30 cellular contexts compared by ENCODE assay signal in the genomic region with DNA sequence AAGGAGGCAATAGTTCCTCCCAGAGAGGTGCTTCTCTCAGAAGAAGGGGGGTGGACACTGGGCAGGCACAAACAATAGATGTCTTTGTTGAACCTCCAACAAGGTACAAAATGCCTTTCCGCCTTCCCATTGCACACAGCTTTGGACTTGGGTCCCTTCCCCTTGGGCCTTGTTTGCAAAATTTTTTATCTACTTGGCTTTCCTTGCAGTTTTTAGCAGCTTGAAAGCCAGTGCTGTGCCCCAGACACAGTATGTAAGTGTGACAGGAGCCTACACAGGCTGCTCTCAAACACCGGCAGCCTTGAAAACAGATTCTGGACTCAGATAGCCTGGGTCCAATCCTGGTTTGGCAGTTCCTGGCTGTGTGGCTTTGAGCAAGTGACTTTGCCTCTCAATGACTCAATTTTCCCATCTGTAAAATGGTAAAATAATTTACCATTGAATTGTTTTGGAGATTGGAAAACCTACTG. TPM values are rescaled to one million over a fixed set of nuclear protein-coding genes. Genes with fewer than 3 reads are reported as not detected.
A peak's percentile ranks its signal among the peaks of the same experiment; 100 is the strongest.
DNase-seq lines count a peak whose midpoint lies in the region; ATAC-seq, FAIRE-seq and TF ChIP-seq lines count a peak whose summit lies in the region.
"Had no signal": no experiment of that assay in that cellular context is flagged by ENCODE, and none has a peak within 500 bp of the region (broad histone marks: within the 10 kb centered on the region; RNA-seq: fewer than 3 reads in every experiment).

No MANE protein-coding gene starts in this region.

- no peak overlapping the region for H2AFZ ChIP-seq in HepG2 (ENCODE audit: low read length)
- no peak overlapping the region for H2AFZ ChIP-seq in hepatocyte

- CTCF ChIA-PET in HepG2 (lab: Yijun Ruan, JAX; ENCODE audit: low intra/inter-chr PET ratio, low total read pairs) = interaction anchor here (0.7 kb wide), 1 partner anchor 53 kb away, joined by 3 read pairs; no protein-coding TSS in a partner anchor

- H3K27me3 ChIP-seq in HepG2 (ENCODE audit: control insufficient read depth in 1 of 2, insufficient read depth in 2 of 2, low read length in 2 of 2) (peaks cover 0 to 1% of the 10 kb centered on the region in 2 experiments; a peak in 1 of 5 replicates), right lobe of liver (no peaks in the 10 kb centered on the region), transverse colon (no peaks in the 10 kb centered on the region), hepatocyte (no peaks in the 10 kb centered on the region), sigmoid colon (no peaks in the 10 kb centered on the region)
- H3K27me3 ChIP-seq: BE2C, SJCRH30 had no signal

- H3K79me2 ChIP-seq in HepG2 (ENCODE audit: insufficient read depth, low read length) = no peaks in the 10 kb centered on the region
- H3K79me2 ChIP-seq in hepatocyte = no peaks in the 10 kb centered on the region

- no peaks in the 10 kb centered on the region for H3K9me3 ChIP-seq in HepG2 (ENCODE audit: low read length)
- no peaks in the 10 kb centered on the region for H3K9me3 ChIP-seq in right lobe of liver
- H3K9me3 ChIP-seq in transverse colon = no peaks in the 10 kb centered on the region
- H3K9me3 ChIP-seq in hepatocyte (ENCODE audit: low read depth) = no peaks in the 10 kb centered on the region
- H3K9me3 ChIP-seq in sigmoid colon = no peaks in the 10 kb centered on the region
- H3K9me3 ChIP-seq: BE2C, SJCRH30 had no signal

- H3K27ac ChIP-seq in HepG2 (ENCODE audit: extremely low read length, insufficient read depth, low read length) = peak overlapping the region; percentile 66
- no peak overlapping the region for H3K27ac ChIP-seq in right lobe of liver
- peak overlapping the region in 3 of 4 donors; percentile 39 to 69 (median 46) for H3K27ac ChIP-seq in transverse colon
- H3K27ac ChIP-seq in hepatocyte = no peak overlapping the region
- H3K27ac ChIP-seq in sigmoid colon = no peak overlapping the region
- H3K27ac ChIP-seq: HL-60, SJCRH30 had no signal

- no peak for TF ChIP-seq CTCF in HepG2 (CRISPR knock-in tag; IDR thresholded peaks at IDR 0.05)
- TF ChIP-seq CTCF in right lobe of liver (IDR thresholded peaks at IDR 0.05) = no peak
- no peak for TF ChIP-seq CTCF in nephron progenitor cell (IDR thresholded peaks at IDR 0.05)
- no peak for TF ChIP-seq CTCF in transverse colon (IDR thresholded peaks at IDR 0.05)
- no peak for TF ChIP-seq CTCF in hepatocyte (IDR thresholded peaks at IDR 0.05; ENCODE audit: poor library complexity)
- TF ChIP-seq CTCF in sigmoid colon (IDR thresholded peaks at IDR 0.05) = no peak

- no peaks in the 10 kb centered on the region for H3K9me2 ChIP-seq in hepatocyte (replicated peaks; ENCODE audit: insufficient read depth)

- H4K20me1 ChIP-seq in HepG2 (ENCODE audit: insufficient read depth, low read length) (no peaks in the 10 kb centered on the region), hepatocyte (ENCODE audit: insufficient read depth, poor library complexity, severe bottlenecking) (no peaks in the 10 kb centered on the region)

- H3K4me1 ChIP-seq in HepG2 (ENCODE audit: insufficient read depth, low read length) (peaks cover 71% of the 10 kb centered on the region), right lobe of liver (no peaks in the 10 kb centered on the region), transverse colon (peaks cover 0 to 16% (median 3%) of the 10 kb centered on the region in 4 donors), hepatocyte (ENCODE audit: insufficient read depth) (no peaks in the 10 kb centered on the region), sigmoid colon (peaks cover 0 to 3% (median 0%) of the 10 kb centered on the region in 4 donors)
- H3K4me1 ChIP-seq: BE2C had no signal

- H3K4me2 ChIP-seq in HepG2 (ENCODE audit: low read depth, low read length) (peak overlapping the region; percentile 55), hepatocyte (no peak overlapping the region)

- BruUV-seq in HepG2 (replicated peaks; lab: Mats Ljungman, UMichigan) = no TSS peak

- WGBS in HepG2 (ENCODE audit: low lambda C conversion rate) = 0% methylated on average over 2 of the region's 2 CpGs
- 75% methylated on average over 1 of the region's 2 CpGs for WGBS in right lobe of liver (ENCODE audit: insufficient coverage, low coverage, low lambda C conversion rate, missing lambda C conversion rate)
- WGBS in transverse colon (ENCODE audit: low coverage in 1 of 2), 2 donors = 52 to 86% methylated on average over 1 to 2 of the region's 2 CpGs
- 83% methylated on average over 2 of the region's 2 CpGs for WGBS in hepatocyte (ENCODE audit: low lambda C conversion rate, missing lambda C conversion rate)
- 17 to 76% methylated on average over 2 of the region's 2 CpGs for WGBS in sigmoid colon, 2 donors

- POLR2A ChIA-PET in HepG2 (lab: Yijun Ruan, JAX) = interaction anchor here (0.8 to 1.5 kb wide), 3 partner anchors 24 to 57 kb away, joined by 3 to 8 read pairs (median 6); a partner anchor contains a TSS

- intact Hi-C loops in HepG2 (cut with micrococcal nuclease; ENCODE audit: unreplicated experiment) (no loop called here), right lobe of liver (cut with DNase I) (no loop called here), left colon (cut with DNase I, micrococcal nuclease) (no loop called here), transverse colon (cut with DNase I; ENCODE audit: low total_unique reads) (no loop called here), sigmoid colon (cut with DNase I) (no loop called here)

- no peak for TF ChIP-seq RAD21 in HepG2 (CRISPR knock-in tag; IDR thresholded peaks at IDR 0.05)

- TF ChIP-seq POLR2A in HepG2 (IDR thresholded peaks at IDR 0.05; ENCODE audit: insufficient read depth in 1 of 2, low read depth in 2 of 2, low read length in 2 of 2) = no peak
- TF ChIP-seq POLR2A in right lobe of liver (IDR thresholded peaks at IDR 0.05) = no peak
- TF ChIP-seq POLR2A in transverse colon (IDR thresholded peaks at IDR 0.05) = no peak
- TF ChIP-seq POLR2A in sigmoid colon (IDR thresholded peaks at IDR 0.05) = no peak

- peak overlapping the region; percentile 9; the same call in 1 of the 2 replicates for H3K9ac ChIP-seq in HepG2 (ENCODE audit: insufficient read depth, low read depth, low read length)

- TF ChIP-seq EP300 in HepG2 (IDR thresholded peaks at IDR 0.05; ENCODE audit: low read depth in 2 of 2, low read length in 2 of 2) = peak; percentile 30 to 82
- TF ChIP-seq EP300 in HepG2 (CRISPR knock-in tag; IDR thresholded peaks at IDR 0.05; ENCODE audit: borderline replicate concordance) = 0 out of 2 replicates have a peak, but pooled peaks have one; percentile 42
- TF ChIP-seq EP300 in transverse colon (IDR thresholded peaks at IDR 0.05; ENCODE audit: low read depth) = no peak
- no peak for TF ChIP-seq EP300 in sigmoid colon (IDR thresholded peaks at IDR 0.05)

- H3K36me3 Mint-ChIP-seq in nephron progenitor cell (ENCODE audit: low read depth) = no peaks in the 10 kb centered on the region
- H3K36me3 Mint-ChIP-seq: CD14-positive monocyte had no signal

- DNase-seq in HepG2 (ENCODE audit: low spot score) = peak; percentile 94
- no peak for DNase-seq in right lobe of liver
- DNase-seq in left colon = peak in 1 of 2 donors; percentile 60
- no peak for DNase-seq in nephron progenitor cell
- DNase-seq in transverse colon = peak; percentile 35
- DNase-seq in hepatocyte (ENCODE audit: low spot score) = no peak
- no peak for DNase-seq in sigmoid colon
- DNase-seq in kidney glomerular epithelial cell (lab: John Stamatoyannopoulos, UW) = no peak
- DNase-seq: 8988T; ACHN; BE2C; CD8-positive, alpha-beta memory T cell; DMS153; DND-41; GOT3; HCEC 1CT; NCI-H1092; NCI-H1417 treated with DMSO at 0.1 percent for 48 hours; NCI-H187; NCI-H2081 treated with DMSO at 0.1 percent for 48 hours; NCI-H2171; NCI-H226; NCI-H510A; NCI-H774; PC-3; SJCRH30 had no signal

- H3K4me1 Mint-ChIP-seq in nephron progenitor cell = peaks cover 25% of the 10 kb centered on the region

- ATAC-seq in HepG2 (peak; percentile 93), right lobe of liver (no peak), left colon (peak; percentile 76)
- ATAC-seq: PC-3, Right ventricle myocardium inferior had no signal

- H3K27ac Mint-ChIP-seq in nephron progenitor cell = peak overlapping the region; percentile 64
- H3K27ac Mint-ChIP-seq: CD8-positive, alpha-beta memory T cell had no signal

- FAIRE-seq in HepG2 (lab: Jason Lieb, UNC) = peak; percentile 99
- FAIRE-seq: GM12892 had no signal

- in situ Hi-C loops in HepG2 (cut with HindIII; ENCODE audit: extremely low pct_ligation_motif_present, low pct_unique_long_range_greater_than_20kb) = no loop called here
- in situ Hi-C loops in transverse colon (cut with MboI; ENCODE audit: low pct_ligation_motif_present in 1 of 4, low pct_unique_long_range_greater_than_20kb in 1 of 4, low sequenced_read_pairs in 3 of 4) = no loop called here

- no peaks in the 10 kb centered on the region for H3K36me3 ChIP-seq in HepG2 (replicated peaks in 1 of 2; ENCODE audit: control insufficient read depth in 1 of 2, insufficient read depth in 2 of 2, low read length in 2 of 2)
- no peaks in the 10 kb centered on the region for H3K36me3 ChIP-seq in right lobe of liver
- no peaks in the 10 kb centered on the region for H3K36me3 ChIP-seq in transverse colon
- no peaks in the 10 kb centered on the region for H3K36me3 ChIP-seq in hepatocyte (replicated peaks; ENCODE audit: insufficient read depth, low read depth)
- H3K36me3 ChIP-seq in sigmoid colon = no peaks in the 10 kb centered on the region
- H3K36me3 ChIP-seq: BE2C, SJCRH30 had no signal

- no peak overlapping the region for H3K4me3 Mint-ChIP-seq in nephron progenitor cell
- H3K4me3 Mint-ChIP-seq: CD14-positive monocyte; CD8-positive, alpha-beta memory T cell had no signal

- no peak overlapping the region; a peak in 1 of 6 replicates for H3K4me3 ChIP-seq in HepG2 (replicated peaks in 1 of 3; ENCODE audit: insufficient read depth in 1 of 3, low read depth in 2 of 3, low read length in 3 of 3)
- H3K4me3 ChIP-seq in right lobe of liver = no peak overlapping the region
- no peak overlapping the region for H3K4me3 ChIP-seq in transverse colon
- H3K4me3 ChIP-seq in hepatocyte = no peak overlapping the region
- no peak overlapping the region for H3K4me3 ChIP-seq in sigmoid colon
- H3K4me3 ChIP-seq: SJCRH30 had no signal

- no peaks in the 10 kb centered on the region for H3K9me3 Mint-ChIP-seq in nephron progenitor cell
- H3K9me3 Mint-ChIP-seq: CD14-positive monocyte; CD8-positive, alpha-beta memory T cell had no signal

- peaks cover 3% of the 10 kb centered on the region for H3K27me3 Mint-ChIP-seq in nephron progenitor cell (ENCODE audit: low read depth, poor library complexity)
- H3K27me3 Mint-ChIP-seq: CD8-positive, alpha-beta memory T cell had no signal

RNA-seq across cellular contexts. Expression of a gene that starts 43.0 kb away (rescaled TPM):
- total RNA-seq in HepG2 (2016; rRNA removed; fragmentation: Illumina TruSeq; extraction: Trizol) = 0.14 and 0.20 TPM in 2 replicates
- total RNA-seq in HepG2 (2016; cell fraction: cytosol; rRNA removed; fragmentation: Illumina TruSeq; extraction: Trizol; ENCODE audit: low read depth) = 0.09 and 0.10 TPM in 2 replicates
- 0.12 and 0.22 TPM in 2 replicates for total RNA-seq in HepG2 (2016; cell fraction: insoluble cytoplasmic fraction; rRNA removed; fragmentation: Illumina TruSeq; extraction: Trizol)
- total RNA-seq in HepG2 (2016; cell fraction: membrane; rRNA removed; fragmentation: Illumina TruSeq; extraction: Trizol) = 0.06 and 0.24 TPM in 2 replicates
- 0.71 and 1.2 TPM in 2 replicates for total RNA-seq in HepG2 (2016; cell fraction: nucleus; rRNA removed; fragmentation: Illumina TruSeq; extraction: Trizol)
- polyA plus RNA-seq in HepG2 (2011; rRNA removed) = 0.12 and 0.13 TPM in 2 replicates
- polyA plus RNA-seq in HepG2 (2011; cell fraction: cytosol; rRNA removed) = 0.09 and 0.16 TPM in 2 replicates
- polyA plus RNA-seq in HepG2 (2011; cell fraction: nucleus; rRNA removed) = 0.32 and 0.38 TPM in 2 replicates
- polyA plus RNA-seq in HepG2 (2012) = 0.07 and 0.16 TPM in 2 replicates
- 0.14 and 0.19 TPM in 2 replicates for polyA plus RNA-seq in HepG2 (2016; cell fraction: cytosol; fragmentation: Illumina TruSeq; extraction: Trizol; ENCODE audit: low read depth)
- 0.19 TPM in 2 replicates for polyA plus RNA-seq in HepG2 (2016; cell fraction: insoluble cytoplasmic fraction; fragmentation: Illumina TruSeq; extraction: Trizol; ENCODE audit: low read depth)
- polyA plus RNA-seq in HepG2 (2016; cell fraction: membrane; fragmentation: Illumina TruSeq; extraction: Trizol; ENCODE audit: low read depth) = 0.08 and 0.18 TPM in 2 replicates
- 0.17 TPM in 1 of 2 replicates, not detected in the other for polyA plus RNA-seq in HepG2 (2016; cell fraction: nucleus; fragmentation: Illumina TruSeq; extraction: Trizol; ENCODE audit: insufficient read depth, low read depth)
- 0.80 and 2.9 TPM in 2 replicates for polyA minus RNA-seq in HepG2 (2011; rRNA and poly(A)+ RNA removed; ENCODE audit: low replicate concordance)
- not detected in 2 replicates for polyA minus RNA-seq in HepG2 (2011; cell fraction: cytosol; rRNA and poly(A)+ RNA removed)
- 0.39 and 0.50 TPM in 2 replicates for polyA minus RNA-seq in HepG2 (2011; cell fraction: nucleus; rRNA and poly(A)+ RNA removed)
- 1 to 10 TPM in 1 of 6 experiments, under 1 TPM in 5; 0.16 to 1.2 (median 0.22) TPM for total RNA-seq in right lobe of liver
- 100 to 1,000 TPM in 1 of 2 donors, 10 to 100 TPM in 1; 96.7 to 121 TPM for total RNA-seq in left colon
- total RNA-seq in transverse colon = 10 to 100 TPM; 19.5 to 72.2 (median 38.4) TPM
- 2.5 and 3.0 TPM in 2 replicates for total RNA-seq in hepatocyte
- 1.6 and 1.8 TPM in 2 replicates for polyA plus RNA-seq in hepatocyte
- under 1 TPM; 0.33 to 0.71 (median 0.48) TPM for total RNA-seq in sigmoid colon
- polyA plus RNA-seq in sigmoid colon = 10 to 100 TPM in 1 of 3 donors, 1 to 10 TPM in 2; 6.7 to 20.7 (median 7.2) TPM
- total RNA-seq: SJCRH30 had no signal
- polyA plus RNA-seq: CD14-positive monocyte had no signal

RNA-seq across cellular contexts. Expression of a gene that starts 56.8 kb away (rescaled TPM):
- total RNA-seq in HepG2 (2016; rRNA removed; fragmentation: Illumina TruSeq; extraction: Trizol) (134 and 166 TPM in 2 replicates), right lobe of liver (100 to 1,000 TPM in 2 of 6 experiments, 10 to 100 TPM in 4; 73.5 to 123 (median 91.6) TPM), left colon (100 to 1,000 TPM; 117 to 155 TPM), transverse colon (100 to 1,000 TPM in 3 of 4 donors, 10 to 100 TPM in 1; 79.4 to 150 (median 125) TPM), hepatocyte (179 and 180 TPM in 2 replicates), sigmoid colon (100 to 1,000 TPM; 106 to 160 (median 148) TPM)
- 35.5 and 37.6 TPM in 2 replicates for total RNA-seq in HepG2 (2016; cell fraction: cytosol; rRNA removed; fragmentation: Illumina TruSeq; extraction: Trizol; ENCODE audit: low read depth)
- 133 and 171 TPM in 2 replicates for total RNA-seq in HepG2 (2016; cell fraction: insoluble cytoplasmic fraction; rRNA removed; fragmentation: Illumina TruSeq; extraction: Trizol)
- total RNA-seq in HepG2 (2016; cell fraction: membrane; rRNA removed; fragmentation: Illumina TruSeq; extraction: Trizol) = 59.1 and 63.3 TPM in 2 replicates
- total RNA-seq in HepG2 (2016; cell fraction: nucleus; rRNA removed; fragmentation: Illumina TruSeq; extraction: Trizol) = 64.5 and 74.2 TPM in 2 replicates
- polyA plus RNA-seq in HepG2 (2011; rRNA removed) (103 and 142 TPM in 2 replicates), hepatocyte (125 and 158 TPM in 2 replicates), sigmoid colon (100 to 1,000 TPM; 100 to 135 (median 108) TPM)
- 112 and 159 TPM in 2 replicates for polyA plus RNA-seq in HepG2 (2011; cell fraction: cytosol; rRNA removed)
- polyA plus RNA-seq in HepG2 (2011; cell fraction: nucleus; rRNA removed) = 105 and 142 TPM in 2 replicates
- polyA plus RNA-seq in HepG2 (2012) = 149 and 254 TPM in 2 replicates
- 26.3 and 26.7 TPM in 2 replicates for polyA plus RNA-seq in HepG2 (2016; cell fraction: cytosol; fragmentation: Illumina TruSeq; extraction: Trizol; ENCODE audit: low read depth)
- 147 and 154 TPM in 2 replicates for polyA plus RNA-seq in HepG2 (2016; cell fraction: insoluble cytoplasmic fraction; fragmentation: Illumina TruSeq; extraction: Trizol; ENCODE audit: low read depth)
- polyA plus RNA-seq in HepG2 (2016; cell fraction: membrane; fragmentation: Illumina TruSeq; extraction: Trizol; ENCODE audit: low read depth) = 40.9 and 46.0 TPM in 2 replicates
- 89.4 and 93.0 TPM in 2 replicates for polyA plus RNA-seq in HepG2 (2016; cell fraction: nucleus; fragmentation: Illumina TruSeq; extraction: Trizol; ENCODE audit: insufficient read depth, low read depth)
- polyA minus RNA-seq in HepG2 (2011; rRNA and poly(A)+ RNA removed; ENCODE audit: low replicate concordance) = 99.8 and 124 TPM in 2 replicates
- 50.9 and 77.1 TPM in 2 replicates for polyA minus RNA-seq in HepG2 (2011; cell fraction: cytosol; rRNA and poly(A)+ RNA removed)
- 83.3 and 131 TPM in 2 replicates for polyA minus RNA-seq in HepG2 (2011; cell fraction: nucleus; rRNA and poly(A)+ RNA removed)

Comparison
In these comparisons a context has a peak if more than half of its experiments do, and no peak if none do; other contexts are left out.
1. ATAC-seq: peak in HepG2 (single experiment) and left colon (single experiment); none in right lobe of liver (0 of 4).
2. DNase-seq: peak in HepG2 (single experiment) and transverse colon (single experiment); none in right lobe of liver (0 of 3), nephron progenitor cell (single experiment), hepatocyte (single experiment), sigmoid colon (single experiment) and kidney glomerular epithelial cell (single experiment).
3. H3K27ac ChIP-seq: peak in HepG2 (single experiment) and transverse colon (3 of 4); none in right lobe of liver (0 of 3), hepatocyte (single experiment) and sigmoid colon (0 of 4).